ENCODE assay signal across 20 cellular contexts in the genomic region with DNA sequence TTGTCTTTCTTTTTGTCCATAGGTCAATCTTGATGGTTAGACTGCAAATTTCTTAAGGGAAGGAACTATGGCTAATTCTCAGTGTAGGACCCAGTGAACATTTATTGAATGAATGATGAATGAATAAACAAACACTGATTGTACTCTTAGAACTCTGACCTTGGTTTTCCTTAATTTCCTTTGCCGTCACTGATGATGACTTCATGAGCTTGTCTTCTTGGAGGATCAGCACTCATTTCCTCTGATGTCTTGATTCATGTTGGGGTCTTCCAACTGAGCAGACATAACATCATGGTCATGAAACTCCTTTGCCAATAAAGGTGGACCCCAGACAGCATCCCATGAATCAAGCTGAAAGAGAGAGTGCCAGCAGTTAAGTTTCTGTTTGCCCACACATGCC.
DNase-seq lines count a peak whose midpoint lies in the region; ATAC-seq, FAIRE-seq and TF ChIP-seq lines count a peak whose summit lies in the region.
"Had no signal": no experiment of that assay in that cellular context is flagged by ENCODE, and none has a peak within 500 bp of the region (broad histone marks: within the 10 kb centered on the region; RNA-seq: fewer than 3 reads in every experiment).

No MANE protein-coding gene starts in this region.

- WGBS in trophoblast cell (ENCODE audit: extremely low coverage, insufficient coverage, insufficient read length): no CpG with 5 or more reads among the region's 1 CpG

- no peak overlapping the region for H3K4me3 ChIP-seq in astrocyte (ENCODE audit: insufficient read depth, low read depth, low read length)
- H3K4me3 ChIP-seq in endothelial cell of umbilical vein (replicated peaks in 1 of 3; ENCODE audit: insufficient read depth in 1 of 3, low read depth in 1 of 3, low read length in 3 of 3): no peak overlapping the region
- no peak overlapping the region for H3K4me3 ChIP-seq in trophoblast cell (ENCODE audit: low read depth, low read length)
- H3K4me3 ChIP-seq: A549; BLaER1 treated with 17β-estradiol and CSF1 and Interleukin-3, amounts not matched to agents 10 nM and 100 nM had no signal

- H3K9me3 ChIP-seq in astrocyte (ENCODE audit: insufficient read depth, low read depth, low read length) (no peaks in the 10 kb centered on the region), endothelial cell of umbilical vein (replicated peaks; ENCODE audit: control insufficient read depth, insufficient read depth, low read length) (no peaks in the 10 kb centered on the region), trophoblast cell (ENCODE audit: insufficient read depth, low read depth, low read length) (no peaks in the 10 kb centered on the region)
- H3K9me3 ChIP-seq: A549; BLaER1 treated with 17β-estradiol and CSF1 and Interleukin-3, amounts not matched to agents 10 nM and 100 nM; Caco-2 had no signal

- H3K4ac ChIP-seq in trophoblast cell (ENCODE audit: low read depth, low read length): no peak overlapping the region

- H3K9me3 Mint-ChIP-seq in astrocyte (ENCODE audit: unreplicated experiment): no peaks in the 10 kb centered on the region
- H3K9me3 Mint-ChIP-seq in activated T-cell treated with anti-CD3 and anti-CD28 coated beads, Interleukin-2, amount 50 U/mL, for 4 hours: no peaks in the 10 kb centered on the region
- H3K9me3 Mint-ChIP-seq: CD8-positive, alpha-beta T cell had no signal

- H2AFZ ChIP-seq in astrocyte (ENCODE audit: low read depth, low read length) (no peak overlapping the region), endothelial cell of umbilical vein (ENCODE audit: low read depth, low read length) (no peak overlapping the region), trophoblast cell (ENCODE audit: insufficient read depth, low read length, poor library complexity) (no peak overlapping the region)

- no peak overlapping the region for H3K9ac ChIP-seq in astrocyte (ENCODE audit: low read length)
- peak overlapping the region; percentile 55 for H3K9ac ChIP-seq in endothelial cell of umbilical vein (replicated peaks; ENCODE audit: extremely low read depth, insufficient read depth, low read length)
- H3K9ac ChIP-seq in trophoblast cell (ENCODE audit: low read length): no peak overlapping the region
- H3K9ac ChIP-seq: BLaER1 treated with 17β-estradiol and CSF1 and Interleukin-3, amounts not matched to agents 10 nM and 100 nM had no signal

- no peak for ATAC-seq in HG03196 (IDR thresholded peaks at IDR 0.05; ENCODE audit: unreplicated experiment)
- ATAC-seq in activated T-cell treated with anti-CD3 and anti-CD28 coated beads, Interleukin-2, amount 50 U/mL, for 4 hours: no peak
- ATAC-seq: A549; CD8-positive, alpha-beta T cell had no signal

- no peak overlapping the region for H4K8ac ChIP-seq in trophoblast cell (ENCODE audit: low read depth, low read length)

- H3K36me3 ChIP-seq in astrocyte (ENCODE audit: insufficient read depth, low read length) (no peaks in the 10 kb centered on the region), endothelial cell of umbilical vein (ENCODE audit: control insufficient read depth in 2 of 2, extremely low read depth in 1 of 2, insufficient read depth in 2 of 2, low read length in 2 of 2) (no peaks in the 10 kb centered on the region), trophoblast cell (ENCODE audit: control insufficient read depth in 1 of 2, insufficient read depth in 2 of 2, low read length in 2 of 2) (no peaks in the 10 kb centered on the region)
- H3K36me3 ChIP-seq: BLaER1 treated with 17β-estradiol and CSF1 and Interleukin-3, amounts not matched to agents 10 nM and 100 nM had no signal

- H3K4me1 ChIP-seq in astrocyte (ENCODE audit: insufficient read depth, low read length): no peaks in the 10 kb centered on the region
- H3K4me1 ChIP-seq in endothelial cell of umbilical vein (ENCODE audit: control insufficient read depth, extremely low read depth, insufficient read depth, low read length): peaks cover 19% of the 10 kb centered on the region
- peaks cover 4 to 6% of the 10 kb centered on the region in 2 experiments for H3K4me1 ChIP-seq in trophoblast cell (ENCODE audit: control insufficient read depth in 1 of 2, insufficient read depth in 2 of 2, low read length in 2 of 2)
- H3K4me1 ChIP-seq: A549; BLaER1 treated with 17β-estradiol and CSF1 and Interleukin-3, amounts not matched to agents 10 nM and 100 nM had no signal

- H3K9me1 ChIP-seq in endothelial cell of umbilical vein (replicated peaks; ENCODE audit: control insufficient read depth, extremely low read depth, insufficient read depth, low read length): no peaks in the 10 kb centered on the region

- peaks cover 17% of the 10 kb centered on the region for H3K27me3 Mint-ChIP-seq in astrocyte (ENCODE audit: low read depth, unreplicated experiment)
- peaks cover 19% of the 10 kb centered on the region for H3K27me3 Mint-ChIP-seq in activated T-cell treated with anti-CD3 and anti-CD28 coated beads, Interleukin-2, amount 50 U/mL, for 4 hours (ENCODE audit: low read depth)

- POLR2A ChIA-PET in endothelial cell of umbilical vein (lab: Charles Lee): no interaction called here

- H3K4me3 Mint-ChIP-seq in astrocyte (ENCODE audit: unreplicated experiment): no peak overlapping the region
- no peak overlapping the region for H3K4me3 Mint-ChIP-seq in activated T-cell treated with anti-CD3 and anti-CD28 coated beads, Interleukin-2, amount 50 U/mL, for 4 hours
- H3K4me3 Mint-ChIP-seq: B cell; CD4-positive, alpha-beta T cell; CD8-positive, alpha-beta T cell had no signal

- no peak for TF ChIP-seq POLR2A in endothelial cell of umbilical vein (IDR thresholded peaks at IDR 0.05; ENCODE audit: low read depth, low read length)

- peak overlapping the region; percentile 83 for H2AK5ac ChIP-seq in trophoblast cell (ENCODE audit: low read length)

- no peak for DNase-seq in astrocyte (ENCODE audit: low read depth)
- DNase-seq in endothelial cell of umbilical vein (ENCODE audit: low read depth, low spot score): peak; percentile 83
- DNase-seq in trophoblast cell: no peak
- no peak for DNase-seq in activated T-cell treated with anti-CD3 and anti-CD28 coated beads, Interleukin-2, amount 50 U/mL, for 4 hours
- DNase-seq: AML-193; Caco-2; Calu3; CD4-positive, alpha-beta T cell; CD8-positive, alpha-beta T cell; DMS79 treated with DMSO at 0.1 percent for 48 hours; GF-D8 had no signal

- H2BK5ac ChIP-seq in trophoblast cell (ENCODE audit: low read depth, low read length, poor library complexity): peak overlapping the region; percentile 21

- TF ChIP-seq CTCF in astrocyte (IDR thresholded peaks at IDR 0.05; ENCODE audit: insufficient read depth, low read depth, low read length): no peak
- TF ChIP-seq CTCF in endothelial cell of umbilical vein (IDR thresholded peaks at IDR 0.05; ENCODE audit: extremely low read depth in 1 of 2, insufficient read depth in 1 of 2, low read depth in 1 of 2, low read length in 2 of 2): no peak

- no peaks in the 10 kb centered on the region for H4K20me1 ChIP-seq in astrocyte (ENCODE audit: insufficient read depth, low read length)
- H4K20me1 ChIP-seq in endothelial cell of umbilical vein (replicated peaks; ENCODE audit: control insufficient read depth, extremely low read depth, insufficient read depth, low read length): no peaks in the 10 kb centered on the region
- H4K20me1 ChIP-seq: BLaER1 treated with 17β-estradiol and CSF1 and Interleukin-3, amounts not matched to agents 10 nM and 100 nM had no signal

- H3K27me3 ChIP-seq in astrocyte (ENCODE audit: insufficient read depth, low read length) (no peaks in the 10 kb centered on the region), endothelial cell of umbilical vein (ENCODE audit: control insufficient read depth in 2 of 2, insufficient read depth in 2 of 2, low read length in 2 of 2) (no peaks in the 10 kb centered on the region), trophoblast cell (ENCODE audit: insufficient read depth, low read length) (no peaks in the 10 kb centered on the region)

- no TSS peak for BruUV-seq in endothelial cell of umbilical vein (replicated peaks; lab: Mats Ljungman, UMichigan)

- H3K14ac ChIP-seq in trophoblast cell (ENCODE audit: low read length): no peak overlapping the region

- dilution Hi-C loops in endothelial cell of umbilical vein (cut with MboI; ENCODE audit: extremely low pct_ligation_motif_present, low sequenced_read_pairs): no loop called here

- CTCF ChIA-PET in endothelial cell of umbilical vein (lab: Charles Lee): no interaction called here

- H3K4me2 ChIP-seq in astrocyte (ENCODE audit: low read length) (no peak overlapping the region), endothelial cell of umbilical vein (ENCODE audit: insufficient read depth, low read length) (peak overlapping the region; percentile 49), trophoblast cell (ENCODE audit: low read length) (no peak overlapping the region)
- H3K4me2 ChIP-seq: A549; BLaER1 treated with 17β-estradiol and CSF1 and Interleukin-3, amounts not matched to agents 10 nM and 100 nM had no signal

- intact Hi-C loops in endothelial cell of umbilical vein (cut with micrococcal nuclease): loop anchor here (1.0 to 2.0 kb wide), 2 partner anchors 96 to 1173 kb away; a partner anchor contains a TSS

- H3K36me3 Mint-ChIP-seq in astrocyte (ENCODE audit: low read depth, unreplicated experiment): no peaks in the 10 kb centered on the region
- no peaks in the 10 kb centered on the region for H3K36me3 Mint-ChIP-seq in activated T-cell treated with anti-CD3 and anti-CD28 coated beads, Interleukin-2, amount 50 U/mL, for 4 hours (ENCODE audit: insufficient read depth)
- H3K36me3 Mint-ChIP-seq: CD8-positive, alpha-beta T cell had no signal

- H3K4me1 Mint-ChIP-seq in astrocyte (ENCODE audit: low read depth, unreplicated experiment): peaks cover 1% of the 10 kb centered on the region
- H3K4me1 Mint-ChIP-seq in activated T-cell treated with anti-CD3 and anti-CD28 coated beads, Interleukin-2, amount 50 U/mL, for 4 hours (ENCODE audit: low read depth): no peaks in the 10 kb centered on the region
- H3K4me1 Mint-ChIP-seq: B cell had no signal

- no peak overlapping the region for H4K12ac ChIP-seq in trophoblast cell (ENCODE audit: low read depth, low read length)

- peak overlapping the region; percentile 58 for H2BK12ac ChIP-seq in trophoblast cell (ENCODE audit: low read length)

- no peak overlapping the region for H3K18ac ChIP-seq in trophoblast cell (ENCODE audit: low read length)

- H3K79me2 ChIP-seq in astrocyte (ENCODE audit: insufficient read depth, low read length) (no peaks in the 10 kb centered on the region), endothelial cell of umbilical vein (ENCODE audit: control insufficient read depth, insufficient read depth, low read length) (no peaks in the 10 kb centered on the region), trophoblast cell (ENCODE audit: control insufficient read depth, insufficient read depth, low read length, poor library complexity) (no peaks in the 10 kb centered on the region)

- no peak overlapping the region for H3K27ac Mint-ChIP-seq in astrocyte (ENCODE audit: unreplicated experiment)
- H3K27ac Mint-ChIP-seq: B cell; CD4-positive, alpha-beta T cell; CD8-positive, alpha-beta T cell had no signal

- FAIRE-seq in astrocyte (lab: Jason Lieb, UNC) (peak; percentile 74), endothelial cell of umbilical vein (lab: Jason Lieb, UNC) (peak; percentile 87)
- FAIRE-seq: A549, G401.6, GM12891, GM19239 had no signal

- H3K79me1 ChIP-seq in trophoblast cell (ENCODE audit: low read length): peaks cover 11% of the 10 kb centered on the region

- H3K27ac ChIP-seq in astrocyte (ENCODE audit: low read depth, low read length) (no peak overlapping the region), endothelial cell of umbilical vein (ENCODE audit: insufficient read depth, low read depth, low read length) (peak overlapping the region; percentile 63), trophoblast cell (ENCODE audit: low read depth, low read length) (no peak overlapping the region)
- H3K27ac ChIP-seq: 22Rv1; A549; BLaER1 treated with 17β-estradiol and CSF1 and Interleukin-3, amounts not matched to agents 10 nM and 100 nM; C4-2B had no signal

- H2BK120ac ChIP-seq in trophoblast cell (ENCODE audit: insufficient read depth, low read length, poor library complexity): no peak overlapping the region

- H4K91ac ChIP-seq in trophoblast cell (ENCODE audit: low read depth, low read length): peak overlapping the region; percentile 55

- H3K23ac ChIP-seq in trophoblast cell (ENCODE audit: low read length): no peak overlapping the region
